ENCODE assay signal across 2 cellular contexts in genomic region chr10:103210262-103210661, GRCh38. TPM values are rescaled to one million over a fixed set of nuclear protein-coding genes. Genes with fewer than 3 reads are reported as not detected.
"Had no signal": no experiment of that assay in that cellular context is flagged by ENCODE, and none has a peak within 500 bp of the region (broad histone marks: within the 10 kb centered on the region; RNA-seq: fewer than 3 reads in every experiment).

No MANE protein-coding gene starts in this region.

RNA-seq across cellular contexts. Expression of gene RPEL1, which starts 35.4 kb away (rescaled TPM):
- total RNA-seq: LHCN-M2, MCF 10A had no signal
